In genomic region chr4:75858721-75859120, GRCh38 we compare ENCODE assay signal across 6 cellular contexts. TPM values are rescaled to one million over a fixed set of nuclear protein-coding genes. Genes with fewer than 3 reads are reported as not detected.
"Had no signal": no experiment of that assay in that cellular context is flagged by ENCODE, and none has a peak within 500 bp of the region (broad histone marks: within the 10 kb centered on the region; RNA-seq: fewer than 3 reads in every experiment).

No MANE protein-coding gene starts in this region.

- FAIRE-seq: G401.6, GM18507 had no signal

- DNase-seq: GDM1, GF-D8 had no signal

- ATAC-seq: GM12878 had no signal

- H3K4me3 ChIP-seq: GM12878 had no signal

RNA-seq across cellular contexts. Expression of gene PPEF2, which starts 43.5 kb away (rescaled TPM):
- total RNA-seq: G401, GM12878 had no signal
- polyA plus RNA-seq: GM12878 had no signal
